ENCODE assay signal across 8 cellular contexts in genomic region chr15:49155110-49155833, GRCh38. TPM values are rescaled to one million over a fixed set of nuclear protein-coding genes. Genes with fewer than 3 reads are reported as not detected.
DNase-seq lines count a peak whose midpoint lies in the region; ATAC-seq lines count a peak whose summit lies in the region.

Gene COPS2 (minus strand): TSS chr15:49155599. CDS start chr15:49155578, 21 bp downstream.

- DNase-seq in NCI-H748 (lab: John Stamatoyannopoulos, UW; ENCODE audit: unreplicated experiment): peak; percentile 96
- peak; percentile 83 to 93 for DNase-seq in activated CD4-positive, alpha-beta T cell treated with anti-CD3 and anti-CD28 coated beads, Interleukin-2, amount 50 U/mL, for 24 hours (ENCODE audit: low read depth in 1 of 2, low spot score in 1 of 2)
- peak; percentile 95 for DNase-seq in left lobe of liver (ENCODE audit: low spot score)
- DNase-seq in stimulated activated CD4-positive, alpha-beta T cell treated with anti-CD3 and anti-CD28 coated beads, Interleukin-2, amount 100 ng/mL, for 4 hours (ENCODE audit: low read depth): peak; percentile 89

- H3K9me3 Mint-ChIP-seq in dendritic cell treated with granulocyte-macrophage colony-stimulating factor and Interleukin-4, amounts not matched to agents 40 ng/mL and 50 ng/mL, for 4 days: no peaks in the 10 kb centered on the region

- peak within 1 kb of the TSS; percentile 98 for H3K4me3 Mint-ChIP-seq in dendritic cell treated with granulocyte-macrophage colony-stimulating factor and Interleukin-4, amounts not matched to agents 40 ng/mL and 50 ng/mL, for 4 days

- H3K4me1 Mint-ChIP-seq in dendritic cell treated with granulocyte-macrophage colony-stimulating factor and Interleukin-4, amounts not matched to agents 40 ng/mL and 50 ng/mL, for 4 days (ENCODE audit: low read depth): peaks cover 25% of the 10 kb centered on the region

- ATAC-seq in GM19351 (IDR thresholded peaks at IDR 0.05; ENCODE audit: unreplicated experiment): peak; percentile 88
- peak; percentile 89 for ATAC-seq in HG03521 (IDR thresholded peaks at IDR 0.05; ENCODE audit: unreplicated experiment)
- peak; percentile 98 for ATAC-seq in left lobe of liver

- intact Hi-C loops in dendritic cell treated with granulocyte-macrophage colony-stimulating factor and Interleukin-4, amounts not matched to agents 40 ng/mL and 50 ng/mL, for 4 days (cut with micrococcal nuclease): loop anchor here (1.0 to 10.0 kb wide), 4 partner anchors 15 to 990 kb away; partner anchors contain the start of genes EID1, GALK2 and SECISBP2L

- H3K27me3 Mint-ChIP-seq in dendritic cell treated with granulocyte-macrophage colony-stimulating factor and Interleukin-4, amounts not matched to agents 40 ng/mL and 50 ng/mL, for 4 days: no peaks in the 10 kb centered on the region

- H4K20me1 ChIP-seq in BLaER1 treated with 17β-estradiol and CSF1 and Interleukin-3, amounts not matched to agents 10 nM and 100 nM: peaks cover 28 to 50% (median 43%) of the 10 kb centered on the region in 11 experiments; a peak in 20 of 22 replicates

- peaks cover 7 to 50% (median 32%) of the 10 kb centered on the region in 10 experiments; a peak in 19 of 20 replicates for H3K4me1 ChIP-seq in BLaER1 treated with 17β-estradiol and CSF1 and Interleukin-3, amounts not matched to agents 10 nM and 100 nM

- H3K36me3 Mint-ChIP-seq in dendritic cell treated with granulocyte-macrophage colony-stimulating factor and Interleukin-4, amounts not matched to agents 40 ng/mL and 50 ng/mL, for 4 days (ENCODE audit: low read depth): peaks cover 20% of the 10 kb centered on the region

- H3K27me3 ChIP-seq in BLaER1 treated with 17β-estradiol and CSF1 and Interleukin-3, amounts not matched to agents 10 nM and 100 nM: no peaks in the 10 kb centered on the region

- peak within 1 kb of the TSS; percentile 96 for H3K27ac Mint-ChIP-seq in dendritic cell treated with granulocyte-macrophage colony-stimulating factor and Interleukin-4, amounts not matched to agents 40 ng/mL and 50 ng/mL, for 4 days

- H3K4me2 ChIP-seq in BLaER1 treated with 17β-estradiol and CSF1 and Interleukin-3, amounts not matched to agents 10 nM and 100 nM: peak within 1 kb of the TSS; percentile 74 to 92 (median 85)

- peak within 1 kb of the TSS; percentile 80 to 100 (median 90) for H3K4me3 ChIP-seq in BLaER1 treated with 17β-estradiol and CSF1 and Interleukin-3, amounts not matched to agents 10 nM and 100 nM

- H3K9ac ChIP-seq in BLaER1 treated with 17β-estradiol and CSF1 and Interleukin-3, amounts not matched to agents 10 nM and 100 nM: peak within 1 kb of the TSS; percentile 91 to 99 (median 95)

- no peaks in the 10 kb centered on the region for H3K9me3 ChIP-seq in BLaER1 treated with 17β-estradiol and CSF1 and Interleukin-3, amounts not matched to agents 10 nM and 100 nM (replicated peaks in 1 of 11)

- H3K36me3 ChIP-seq in BLaER1 treated with 17β-estradiol and CSF1 and Interleukin-3, amounts not matched to agents 10 nM and 100 nM: peaks cover 0 to 29% (median 8%) of the 10 kb centered on the region in 11 experiments; a peak in 14 of 22 replicates

- H3K27ac ChIP-seq in BLaER1 treated with 17β-estradiol and CSF1 and Interleukin-3, amounts not matched to agents 10 nM and 100 nM: peak within 1 kb of the TSS; percentile 75 to 98 (median 95)

RNA-seq across cellular contexts. Expression of gene COPS2, which starts in this region (rescaled TPM):
- 23.5 TPM for total RNA-seq in left lobe of liver

Comparison
In these comparisons a context has a peak if more than half of its experiments do, and no peak if none do; other contexts are left out.
1. Peak in every context shown above with its lines: DNase-seq, ATAC-seq, H3K4me3 ChIP-seq and H3K27ac ChIP-seq.